In the genomic region with DNA sequence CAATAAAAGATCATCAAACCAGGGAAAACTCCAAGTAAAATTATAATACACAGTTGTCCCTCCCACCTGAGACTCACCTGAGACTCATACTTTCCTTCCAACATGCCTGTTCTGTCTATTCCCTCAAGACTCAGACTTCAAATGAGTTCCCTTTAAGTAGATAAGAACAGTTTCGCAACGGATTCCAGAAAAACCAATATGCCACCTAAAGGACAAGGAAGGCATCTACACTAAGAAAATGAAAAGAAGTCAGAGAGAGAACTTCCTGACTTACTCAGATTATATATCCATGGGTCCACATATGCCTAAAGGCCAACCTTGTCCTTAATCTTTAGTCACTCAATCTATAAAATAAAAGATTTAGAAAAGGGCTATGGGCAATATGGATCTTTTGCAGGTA, we compare ENCODE assay signal across 7 cellular contexts.
DNase-seq lines count a peak whose midpoint lies in the region; ATAC-seq and TF ChIP-seq lines count a peak whose summit lies in the region.
"Not testable (repeated sequence)": the region's sequence is repeated elsewhere in the genome, so short reads cannot be mapped to it uniquely, and the experiment has no call there.

No MANE protein-coding gene starts in this region.

- not testable (repeated sequence) for H3K4me3 Mint-ChIP-seq in MCF 10A (ENCODE audit: unreplicated experiment); neural crest cell

- intact Hi-C loops in MCF 10A (cut with micrococcal nuclease); upper lobe of right lung (cut with DNase I): not testable (repeated sequence)

- in situ Hi-C loops in KBM-7 (cut with MboI; ENCODE audit: low pct_unique_long_range_greater_than_20kb, low sequenced_read_pairs): not testable (repeated sequence)

- POLR2A ChIA-PET in MCF 10A (lab: Yijun Ruan, JAX): not testable (repeated sequence)

- DNase-seq in DND-41; RWPE2 (ENCODE audit: low spot score); fibroblast of villous mesenchyme (ENCODE audit: low read depth); neural crest cell (ENCODE audit: low read depth, low spot score); upper lobe of right lung: not testable (repeated sequence)
- DNase-seq in KBM-7: peak; percentile 0
- peak; percentile 0 for DNase-seq in MCF 10A (ENCODE audit: unreplicated experiment)

- H4K20me1 ChIP-seq in DND-41 (ENCODE audit: insufficient read depth, low read length): not testable (repeated sequence)

- H3K36me3 Mint-ChIP-seq in MCF 10A (ENCODE audit: insufficient read depth, unreplicated experiment); neural crest cell (ENCODE audit: low read depth): not testable (repeated sequence)

- H3K4me2 ChIP-seq in DND-41 (ENCODE audit: insufficient read depth, low read length): not testable (repeated sequence)

- not testable (repeated sequence) for H3K27me3 ChIP-seq in DND-41 (ENCODE audit: insufficient read depth, low read length, poor library complexity); RWPE2 (ENCODE audit: insufficient read depth, poor library complexity, severe bottlenecking); upper lobe of right lung

- not testable (repeated sequence) for H3K27ac Mint-ChIP-seq in MCF 10A (ENCODE audit: low read depth, unreplicated experiment); neural crest cell (ENCODE audit: unreplicated experiment)

- not testable (repeated sequence) for H3K4me3 ChIP-seq in DND-41 (ENCODE audit: low read depth in 1 of 2, low read length in 2 of 2); RWPE2 (ENCODE audit: severe bottlenecking); fibroblast of villous mesenchyme (ENCODE audit: low read depth, low read length); upper lobe of right lung

- CTCF ChIA-PET in MCF 10A (lab: Yijun Ruan, JAX): not testable (repeated sequence)

- not testable (repeated sequence) for TF ChIP-seq CTCF in DND-41 (IDR thresholded peaks at IDR 0.05; ENCODE audit: borderline replicate concordance, extremely low read depth, low read length, poor library complexity, severe bottlenecking); RWPE2 (IDR thresholded peaks at IDR 0.05; ENCODE audit: poor library complexity, severe bottlenecking); MCF 10A (IDR thresholded peaks at IDR 0.05; ENCODE audit: unreplicated experiment)
- TF ChIP-seq CTCF in fibroblast of villous mesenchyme (IDR thresholded peaks at IDR 0.05; ENCODE audit: insufficient read depth, low read depth, low read length): peak; percentile 18
- TF ChIP-seq CTCF in neural crest cell (conservative IDR thresholded peaks at IDR 0.05): peak; percentile 27
- TF ChIP-seq CTCF in upper lobe of right lung (IDR thresholded peaks at IDR 0.05): peak; percentile 21

- H3K36me3 ChIP-seq in DND-41 (ENCODE audit: insufficient read depth, low read length); RWPE2 (ENCODE audit: low read depth); upper lobe of right lung: not testable (repeated sequence)

- not testable (repeated sequence) for H3K4me1 Mint-ChIP-seq in MCF 10A (ENCODE audit: insufficient read depth, unreplicated experiment); neural crest cell

- BruUV-seq in MCF 10A (replicated peaks; lab: Mats Ljungman, UMichigan): not testable (repeated sequence)

- H3K27ac ChIP-seq in DND-41 (ENCODE audit: low read length); RWPE2 (ENCODE audit: poor library complexity, severe bottlenecking); upper lobe of right lung: not testable (repeated sequence)

- H2AFZ ChIP-seq in DND-41 (ENCODE audit: low read depth, low read length): not testable (repeated sequence)

- not testable (repeated sequence) for H3K27me3 Mint-ChIP-seq in MCF 10A (ENCODE audit: insufficient read depth, unreplicated experiment); neural crest cell (ENCODE audit: low read depth)

- not testable (repeated sequence) for H3K4me1 ChIP-seq in DND-41 (ENCODE audit: insufficient read depth, low read length); RWPE2 (ENCODE audit: insufficient read depth, poor library complexity, severe bottlenecking); upper lobe of right lung

- peak; percentile 45; the same call in 1 of the 3 replicates for ATAC-seq in DND-41 (ENCODE audit: insufficient read depth, low read depth)
- ATAC-seq in RWPE2 (ENCODE audit: low read depth): peak; percentile 66; the same call in 2 of the 3 replicates
- peak; percentile 82 for ATAC-seq in upper lobe of right lung

- not testable (repeated sequence) for H3K9me3 Mint-ChIP-seq in MCF 10A (ENCODE audit: unreplicated experiment); neural crest cell

- not testable (repeated sequence) for H3K79me2 ChIP-seq in DND-41 (ENCODE audit: insufficient read depth, low read length)

- not testable (repeated sequence) for H3K9ac ChIP-seq in DND-41 (ENCODE audit: low read depth, low read length)

- H3K9me3 ChIP-seq in DND-41 (ENCODE audit: insufficient read depth, low read length, severe bottlenecking); RWPE2 (ENCODE audit: severe bottlenecking); upper lobe of right lung: not testable (repeated sequence)
